1 cellular context compared by ENCODE assay signal in genomic region chr2:170155022-170155722, GRCh38.
A peak's percentile ranks its signal among the peaks of the same experiment; 100 is the strongest.
TF ChIP-seq lines count a peak whose summit lies in the region.

No MANE protein-coding gene starts in this region.

TF ChIP-seq in SK-N-SH, 30 proteins besides CTCF, POLR2A, EP300 and RAD21 (continued from another document):
- TF ChIP-seq IRF3 (IDR thresholded peaks at IDR 0.05; ENCODE audit: low read depth, low read length) (no peak), EZH2phosphoT487 (IDR thresholded peaks at IDR 0.05; ENCODE audit: borderline replicate concordance, low read depth) (no peak), TAF1 (IDR thresholded peaks at IDR 0.05; ENCODE audit: borderline replicate concordance, low read depth, low read length) (no peak), ZBTB33 (IDR thresholded peaks at IDR 0.05; ENCODE audit: borderline replicate concordance, low read depth) (no peak), MXI1 (IDR thresholded peaks at IDR 0.05; ENCODE audit: low read depth, low read length) (0 out of 2 replicates have a peak, but pooled peaks have one; percentile 51), TCF12 (IDR thresholded peaks at IDR 0.05) (peak; percentile 58), FOXJ3 (CRISPR knock-in tag; IDR thresholded peaks at IDR 0.05) (no peak), SIN3A (IDR thresholded peaks at IDR 0.05; ENCODE audit: borderline replicate concordance, low read depth, low read length) (no peak), RFX5 (IDR thresholded peaks at IDR 0.05; ENCODE audit: low read length) (no peak), PBX3 (IDR thresholded peaks at IDR 0.05) (0 out of 2 replicates have a peak, but pooled peaks have one; percentile 9), FOSL2 (IDR thresholded peaks at IDR 0.05; ENCODE audit: borderline replicate concordance, low read depth) (no peak; the same call in 1 of the 2 replicates), USF1 (IDR thresholded peaks at IDR 0.05; ENCODE audit: borderline replicate concordance, low read depth) (no peak)
